In the genomic region with DNA sequence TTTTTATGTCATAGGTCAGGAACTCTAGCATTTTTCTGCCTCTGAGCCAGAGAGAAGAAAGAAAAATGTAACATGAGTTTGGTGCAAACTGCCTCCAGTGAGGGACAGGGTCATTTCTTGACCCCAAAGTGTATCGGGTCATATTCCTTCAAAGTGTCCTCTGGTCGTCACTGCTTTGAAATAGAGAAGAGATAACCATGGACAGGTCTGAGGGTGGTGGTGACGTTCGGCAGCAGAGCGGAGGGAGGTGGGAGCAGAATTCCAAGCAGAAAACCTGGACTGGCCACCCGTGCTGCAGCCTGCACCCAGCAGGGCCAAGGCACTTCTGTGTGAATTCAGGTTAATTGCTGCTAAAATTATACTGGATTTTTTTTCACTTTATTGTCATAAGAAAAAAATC, we compare ENCODE assay signal across 18 cellular contexts.
"Had no signal": no experiment of that assay in that cellular context is flagged by ENCODE, and none has a peak within 500 bp of the region (broad histone marks: within the 10 kb centered on the region; RNA-seq: fewer than 3 reads in every experiment).

No MANE protein-coding gene starts in this region.

- H3K27ac ChIP-seq: dorsolateral prefrontal cortex, gastrocnemius medialis, neutrophil, stomach, thoracic aorta had no signal

- DNase-seq: cortex of kidney; dorsolateral prefrontal cortex; effector CD8-positive, alpha-beta T cell; gastrocnemius medialis; immature natural killer cell; mammary epithelial cell; naive thymus-derived CD4-positive, alpha-beta T cell; posterior cingulate gyrus; small intestine; stimulated activated CD4-positive, alpha-beta T cell treated with anti-CD3 and anti-CD28 coated beads, Interleukin-12 subunit alpha, Interleukin-12 subunit beta, amount 100 ng/mL, for 4 hours; stimulated activated naive CD4-positive, alpha-beta T cell; stomach; substantia nigra had no signal

- H3K4me1 ChIP-seq: gastrocnemius medialis, stomach had no signal

- H3K36me3 ChIP-seq: gastrocnemius medialis, neutrophil, stomach, thoracic aorta had no signal

- ATAC-seq: esophagus mucosa; gastrocnemius medialis; naive thymus-derived CD4-positive, alpha-beta T cell had no signal

- FAIRE-seq: keratinocyte, small intestine, urothelium cell line had no signal

- H3K4me3 ChIP-seq: dorsolateral prefrontal cortex, gastrocnemius medialis, stomach, thoracic aorta had no signal

- H3K9me3 ChIP-seq: gastrocnemius medialis, neutrophil, stomach, thoracic aorta had no signal
